In the genomic region with DNA sequence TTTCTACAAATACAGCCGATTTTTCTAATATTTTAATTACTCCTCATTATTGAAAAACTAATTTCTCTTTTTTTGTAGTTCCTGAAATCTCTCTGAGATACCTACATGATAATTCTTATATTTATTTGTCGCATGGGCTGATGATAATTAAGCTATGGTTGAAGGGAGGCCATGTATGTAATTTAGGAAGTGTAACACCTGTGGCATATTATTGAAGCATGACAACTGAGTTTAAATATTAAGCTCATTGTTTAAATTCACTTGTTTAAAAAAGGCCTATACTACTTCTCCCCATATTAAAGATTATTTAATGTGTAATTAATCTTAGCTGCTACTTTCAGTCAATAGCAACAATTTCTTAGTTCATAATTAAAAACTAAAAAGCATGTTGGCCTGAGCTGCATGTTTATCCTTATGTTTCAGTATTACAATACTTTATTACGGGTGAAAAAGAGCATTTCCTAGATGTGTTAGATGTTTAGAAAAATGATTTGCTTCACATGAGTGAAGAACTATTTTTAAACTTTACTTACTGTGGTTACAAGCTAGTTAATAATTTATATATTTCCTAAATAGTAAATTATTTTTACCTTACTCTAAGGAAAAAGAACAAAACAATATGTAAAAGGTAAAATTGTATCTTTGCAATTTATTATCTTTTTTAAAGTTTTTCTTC, we compare ENCODE assay signal across 24 cellular contexts.
A peak's percentile ranks its signal among the peaks of the same experiment; 100 is the strongest.
DNase-seq lines count a peak whose midpoint lies in the region; ATAC-seq, FAIRE-seq and TF ChIP-seq lines count a peak whose summit lies in the region.
"Had no signal": no experiment of that assay in that cellular context is flagged by ENCODE, and none has a peak within 500 bp of the region (broad histone marks: within the 10 kb centered on the region; RNA-seq: fewer than 3 reads in every experiment).

No MANE protein-coding gene starts in this region.

- H2BK5ac ChIP-seq in mesendoderm (ENCODE audit: low read length): no peak overlapping the region

- ATAC-seq in GM18511 (IDR thresholded peaks at IDR 0.05; ENCODE audit: unreplicated experiment) (peak; percentile 92), GM21447 (IDR thresholded peaks at IDR 0.05; ENCODE audit: unreplicated experiment) (peak; percentile 79), HG03135 (IDR thresholded peaks at IDR 0.05; ENCODE audit: unreplicated experiment) (peak; percentile 79)
- no peak for ATAC-seq in stimulated activated effector memory CD8-positive, alpha-beta T cell treated with anti-CD3 and anti-CD28 coated beads, Interleukin-12 subunit alpha, Interleukin-12 subunit beta, amount 100 ng/mL, for 72 hours

- no CpG with 5 or more reads among the region's 3 CpGs for WGBS in mesendoderm (ENCODE audit: extremely low coverage, insufficient coverage, low lambda C conversion rate)

- H3K9ac ChIP-seq in mesendoderm (ENCODE audit: low read length): no peak overlapping the region
- H3K9ac ChIP-seq: KMS-11 had no signal

- H3K27ac Mint-ChIP-seq in stimulated activated effector memory CD8-positive, alpha-beta T cell treated with anti-CD3 and anti-CD28 coated beads, Interleukin-12 subunit alpha, Interleukin-12 subunit beta, amount 100 ng/mL, for 72 hours: no peak overlapping the region
- H3K27ac Mint-ChIP-seq: activated CD4-positive, alpha-beta memory T cell treated with anti-CD3 and anti-CD28 coated beads for 36 hours had no signal

- peaks cover 6% of the 10 kb centered on the region for H3K36me3 Mint-ChIP-seq in stimulated activated effector memory CD8-positive, alpha-beta T cell treated with anti-CD3 and anti-CD28 coated beads, Interleukin-12 subunit alpha, Interleukin-12 subunit beta, amount 100 ng/mL, for 72 hours

- H3K4me3 ChIP-seq in mesendoderm (ENCODE audit: low read length) (no peak overlapping the region), A673 (ENCODE audit: low read depth, low read length, poor library complexity, severe bottlenecking) (no peak overlapping the region)
- H3K4me3 ChIP-seq: left ventricle myocardium inferior, tibial artery had no signal

- no peaks in the 10 kb centered on the region for H3K36me3 ChIP-seq in mesendoderm (ENCODE audit: control insufficient read depth, insufficient read depth, low read length)
- no peaks in the 10 kb centered on the region for H3K36me3 ChIP-seq in A673 (ENCODE audit: insufficient read depth, low read length, poor library complexity, severe bottlenecking)
- H3K36me3 ChIP-seq: left ventricle myocardium inferior, tibial artery had no signal

- H3K4ac ChIP-seq in mesendoderm (ENCODE audit: low read depth, low read length): no peak overlapping the region

- no peak for TF ChIP-seq CTCF in A673 (conservative IDR thresholded peaks at IDR 0.05; ENCODE audit: low read depth, low read length)

- no peak overlapping the region for H3K23ac ChIP-seq in mesendoderm (ENCODE audit: low read length)

- no peak overlapping the region for H3K4me3 Mint-ChIP-seq in stimulated activated effector memory CD8-positive, alpha-beta T cell treated with anti-CD3 and anti-CD28 coated beads, Interleukin-12 subunit alpha, Interleukin-12 subunit beta, amount 100 ng/mL, for 72 hours
- H3K4me3 Mint-ChIP-seq: activated CD4-positive, alpha-beta memory T cell treated with anti-CD3 and anti-CD28 coated beads for 36 hours had no signal

- no peak overlapping the region for H3K4me2 ChIP-seq in mesendoderm (ENCODE audit: low read length)
- H3K4me2 ChIP-seq: KMS-11 had no signal

- H3K18ac ChIP-seq in mesendoderm (ENCODE audit: low read length): no peak overlapping the region

- no peaks in the 10 kb centered on the region for H3K27me3 ChIP-seq in mesendoderm (ENCODE audit: insufficient read depth, low read length, poor library complexity)
- no peaks in the 10 kb centered on the region for H3K27me3 ChIP-seq in A673 (replicated peaks; ENCODE audit: insufficient read depth, low read depth, low read length, poor library complexity)
- H3K27me3 ChIP-seq: tibial artery had no signal

- H3K27ac ChIP-seq in mesendoderm (ENCODE audit: low read depth, low read length) (no peak overlapping the region), A673 (ENCODE audit: low read depth, low read length, poor library complexity, severe bottlenecking) (no peak overlapping the region)
- H3K27ac ChIP-seq: KMS-11, left ventricle myocardium inferior, tibial artery had no signal

- H2BK120ac ChIP-seq in mesendoderm (ENCODE audit: low read depth, low read length): no peak overlapping the region

- H4K5ac ChIP-seq in mesendoderm (ENCODE audit: low read length): no peak overlapping the region

- DNase-seq in mesendoderm (no peak), A673 (ENCODE audit: low spot score) (no peak), SIG-M5 (lab: John Stamatoyannopoulos, UW) (no peak)
- no peak for DNase-seq in stimulated activated effector memory CD8-positive, alpha-beta T cell treated with anti-CD3 and anti-CD28 coated beads, Interleukin-12 subunit alpha, Interleukin-12 subunit beta, amount 100 ng/mL, for 72 hours (ENCODE audit: low spot score in 2 of 2)
- DNase-seq: ACHN; activated CD4-positive, alpha-beta memory T cell treated with anti-CD3 and anti-CD28 coated beads for 36 hours; activated naive CD4-positive, alpha-beta T cell treated with Interleukin-2 at 50 U/mL for 16 hours; activated T-cell treated with anti-CD3 and anti-CD28 coated beads, Interleukin-2, amount 50 U/mL, for 1 hour; anterior cingulate cortex; cerebellar nuclear complex; effector CD4-positive, alpha-beta T cell; H7; left ventricle myocardium inferior; NCI-H1048; NCI-H2081 treated with DMSO at 0.1 percent for 48 hours; NCI-H510A; Right ventricle myocardium superior; stimulated activated naive CD4-positive, alpha-beta T cell; tibial artery had no signal

- H3K4me1 ChIP-seq in mesendoderm (ENCODE audit: control insufficient read depth, low read depth, low read length) (no peaks in the 10 kb centered on the region), A673 (ENCODE audit: insufficient read depth, low read length, poor library complexity, severe bottlenecking) (peaks cover 6% of the 10 kb centered on the region)
- H3K4me1 ChIP-seq: left ventricle myocardium inferior, tibial artery had no signal

- no peaks in the 10 kb centered on the region for H3K9me3 ChIP-seq in A673 (ENCODE audit: low read depth, low read length, poor library complexity, severe bottlenecking)
- H3K9me3 ChIP-seq: left ventricle myocardium inferior, tibial artery had no signal

- intact Hi-C loops in A673 (cut with micrococcal nuclease; ENCODE audit: unreplicated experiment): no loop called here

- BruUV-seq in A673 (replicated peaks; lab: Mats Ljungman, UMichigan): no TSS peak

- H3K9me3 Mint-ChIP-seq in stimulated activated effector memory CD8-positive, alpha-beta T cell treated with anti-CD3 and anti-CD28 coated beads, Interleukin-12 subunit alpha, Interleukin-12 subunit beta, amount 100 ng/mL, for 72 hours: no peaks in the 10 kb centered on the region
- H3K9me3 Mint-ChIP-seq: activated CD4-positive, alpha-beta memory T cell treated with anti-CD3 and anti-CD28 coated beads for 36 hours had no signal

- no peaks in the 10 kb centered on the region for H3K4me1 Mint-ChIP-seq in stimulated activated effector memory CD8-positive, alpha-beta T cell treated with anti-CD3 and anti-CD28 coated beads, Interleukin-12 subunit alpha, Interleukin-12 subunit beta, amount 100 ng/mL, for 72 hours

- no peak overlapping the region for H2BK15ac ChIP-seq in mesendoderm (replicated peaks; ENCODE audit: low read depth)

- no peak overlapping the region for H2AK5ac ChIP-seq in mesendoderm (ENCODE audit: low read length)

- no peak overlapping the region for H3K56ac ChIP-seq in mesendoderm (ENCODE audit: low read length)

- POLR2A ChIA-PET in A673 (lab: Charles Lee; ENCODE audit: low non-redundant PET): interaction anchor here (0.5 kb wide), 1 partner anchor 41 kb away, joined by 5 read pairs; no protein-coding TSS in a partner anchor

- H3K79me1 ChIP-seq in mesendoderm (ENCODE audit: low read length): no peaks in the 10 kb centered on the region

- FAIRE-seq in endometrium (lab: Jason Lieb, UNC): peak; percentile 8

- CTCF ChIA-PET in A673 (lab: Charles Lee): no interaction called here

- H3K79me2 ChIP-seq in mesendoderm (ENCODE audit: control insufficient read depth, insufficient read depth, low read length): no peaks in the 10 kb centered on the region

- no peak overlapping the region for H4K8ac ChIP-seq in mesendoderm (ENCODE audit: low read depth, low read length)
